In genomic region chr12:122423258-122424165, GRCh38 we compare ENCODE assay signal across 1 cellular context.
A peak's percentile ranks its signal among the peaks of the same experiment; 100 is the strongest.
TF ChIP-seq lines count a peak whose summit lies in the region.

No MANE protein-coding gene starts in this region.

TF ChIP-seq in HepG2, 621 proteins besides CTCF, POLR2A, EP300 and RAD21 (continued from another document and continues in another):
- TF ChIP-seq GPN1 (CRISPR knock-in tag; IDR thresholded peaks at IDR 0.05; ENCODE audit: borderline replicate concordance) (no peak), SRF (IDR thresholded peaks at IDR 0.05; ENCODE audit: low read depth, low read length) (no peak), SIN3B (IDR thresholded peaks at IDR 0.05; ENCODE audit: low read length) (no peak), MTA1 (CRISPR knock-in tag; IDR thresholded peaks at IDR 0.05; ENCODE audit: borderline replicate concordance) (no peak), ZNF580 (CRISPR knock-in tag; IDR thresholded peaks at IDR 0.05; ENCODE audit: borderline replicate concordance, low read depth) (no peak), MAFK (conservative IDR thresholded peaks at IDR 0.05 in 1 of 2, IDR thresholded peaks at IDR 0.05 in 1 of 2; ENCODE audit: low read length in 2 of 2) (no peak), ATF5 (CRISPR knock-in tag; IDR thresholded peaks at IDR 0.05; ENCODE audit: low read depth) (0 out of 2 replicates have a peak, but pooled peaks have one; percentile 31), GATAD2A (CRISPR knock-in tag; IDR thresholded peaks at IDR 0.05) (peak; percentile 51; the same call in 1 of the 2 replicates), ZNF614 (CRISPR knock-in tag; IDR thresholded peaks at IDR 0.05; ENCODE audit: borderline replicate concordance) (no peak), NKX3-1 (CRISPR knock-in tag; IDR thresholded peaks at IDR 0.05) (no peak), HOXA3 (CRISPR knock-in tag; IDR thresholded peaks at IDR 0.05) (no peak; the same call in 1 of the 2 replicates), ATM (IDR thresholded peaks at IDR 0.05; ENCODE audit: borderline replicate concordance) (no peak), NR2F6 (IDR thresholded peaks at IDR 0.05) (peak; percentile 86), NR2F6 (CRISPR knock-in tag; IDR thresholded peaks at IDR 0.05) (peak; percentile 77), ATF3 (CRISPR knock-in tag; IDR thresholded peaks at IDR 0.05) (no peak), WIZ (CRISPR knock-in tag; IDR thresholded peaks at IDR 0.05) (no peak), KLF16 (CRISPR knock-in tag; IDR thresholded peaks at IDR 0.05) (no peak), SNAI1 (CRISPR knock-in tag; IDR thresholded peaks at IDR 0.05; ENCODE audit: borderline replicate concordance) (no peak), NAIF1 (CRISPR knock-in tag; IDR thresholded peaks at IDR 0.05; ENCODE audit: borderline replicate concordance) (no peak), FOXK1 (CRISPR knock-in tag; IDR thresholded peaks at IDR 0.05; ENCODE audit: borderline replicate concordance, low read depth) (no peak), ZSCAN22 (CRISPR knock-in tag; IDR thresholded peaks at IDR 0.05) (no peak), HOXA7 (CRISPR knock-in tag; IDR thresholded peaks at IDR 0.05) (no peak), PBX3 (CRISPR knock-in tag; IDR thresholded peaks at IDR 0.05; ENCODE audit: borderline replicate concordance) (no peak), GATAD1 (CRISPR knock-in tag; IDR thresholded peaks at IDR 0.05) (no peak), ZNF883 (CRISPR knock-in tag; IDR thresholded peaks at IDR 0.05; ENCODE audit: not compliant biosample characterization) (no peak), MLX (CRISPR knock-in tag; IDR thresholded peaks at IDR 0.05) (no peak), REST (IDR thresholded peaks at IDR 0.05; ENCODE audit: borderline replicate concordance in 1 of 2, low read depth in 1 of 2, low read length in 2 of 2) (no peak), ZBTB40 (IDR thresholded peaks at IDR 0.05) (no peak), ZBTB40 (CRISPR knock-in tag; IDR thresholded peaks at IDR 0.05) (no peak), MIXL1 (CRISPR knock-in tag; IDR thresholded peaks at IDR 0.05) (peak; percentile 64; the same call in 1 of the 2 replicates), BCL6 (CRISPR knock-in tag; IDR thresholded peaks at IDR 0.05) (peak; percentile 94), ZNF556 (CRISPR knock-in tag; IDR thresholded peaks at IDR 0.05; ENCODE audit: borderline replicate concordance) (no peak), ZNF354B (CRISPR knock-in tag; IDR thresholded peaks at IDR 0.05) (no peak)
- TF ChIP-seq, protein P1, sequence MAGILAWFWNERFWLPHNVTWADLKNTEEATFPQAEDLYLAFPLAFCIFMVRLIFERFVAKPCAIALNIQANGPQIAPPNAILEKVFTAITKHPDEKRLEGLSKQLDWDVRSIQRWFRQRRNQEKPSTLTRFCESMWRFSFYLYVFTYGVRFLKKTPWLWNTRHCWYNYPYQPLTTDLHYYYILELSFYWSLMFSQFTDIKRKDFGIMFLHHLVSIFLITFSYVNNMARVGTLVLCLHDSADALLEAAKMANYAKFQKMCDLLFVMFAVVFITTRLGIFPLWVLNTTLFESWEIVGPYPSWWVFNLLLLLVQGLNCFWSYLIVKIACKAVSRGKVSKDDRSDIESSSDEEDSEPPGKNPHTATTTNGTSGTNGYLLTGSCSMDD (CRISPR knock-in tag; IDR thresholded peaks at IDR 0.05) = no peak
- TF ChIP-seq, protein P2, sequence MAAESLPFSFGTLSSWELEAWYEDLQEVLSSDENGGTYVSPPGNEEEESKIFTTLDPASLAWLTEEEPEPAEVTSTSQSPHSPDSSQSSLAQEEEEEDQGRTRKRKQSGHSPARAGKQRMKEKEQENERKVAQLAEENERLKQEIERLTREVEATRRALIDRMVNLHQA (CRISPR knock-in tag; IDR thresholded peaks at IDR 0.05) = no peak
- TF ChIP-seq, protein P3, sequence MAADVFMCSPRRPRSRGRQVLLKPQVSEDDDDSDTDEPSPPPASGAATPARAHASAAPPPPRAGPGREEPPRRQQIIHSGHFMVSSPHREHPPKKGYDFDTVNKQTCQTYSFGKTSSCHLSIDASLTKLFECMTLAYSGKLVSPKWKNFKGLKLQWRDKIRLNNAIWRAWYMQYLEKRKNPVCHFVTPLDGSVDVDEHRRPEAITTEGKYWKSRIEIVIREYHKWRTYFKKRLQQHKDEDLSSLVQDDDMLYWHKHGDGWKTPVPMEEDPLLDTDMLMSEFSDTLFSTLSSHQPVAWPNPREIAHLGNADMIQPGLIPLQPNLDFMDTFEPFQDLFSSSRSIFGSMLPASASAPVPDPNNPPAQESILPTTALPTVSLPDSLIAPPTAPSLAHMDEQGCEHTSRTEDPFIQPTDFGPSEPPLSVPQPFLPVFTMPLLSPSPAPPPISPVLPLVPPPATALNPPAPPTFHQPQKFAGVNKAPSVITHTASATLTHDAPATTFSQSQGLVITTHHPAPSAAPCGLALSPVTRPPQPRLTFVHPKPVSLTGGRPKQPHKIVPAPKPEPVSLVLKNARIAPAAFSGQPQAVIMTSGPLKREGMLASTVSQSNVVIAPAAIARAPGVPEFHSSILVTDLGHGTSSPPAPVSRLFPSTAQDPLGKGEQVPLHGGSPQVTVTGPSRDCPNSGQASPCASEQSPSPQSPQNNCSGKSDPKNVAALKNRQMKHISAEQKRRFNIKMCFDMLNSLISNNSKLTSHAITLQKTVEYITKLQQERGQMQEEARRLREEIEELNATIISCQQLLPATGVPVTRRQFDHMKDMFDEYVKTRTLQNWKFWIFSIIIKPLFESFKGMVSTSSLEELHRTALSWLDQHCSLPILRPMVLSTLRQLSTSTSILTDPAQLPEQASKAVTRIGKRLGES (CRISPR knock-in tag; IDR thresholded peaks at IDR 0.05; ENCODE audit: borderline replicate concordance) = no peak
- TF ChIP-seq, protein P4, sequence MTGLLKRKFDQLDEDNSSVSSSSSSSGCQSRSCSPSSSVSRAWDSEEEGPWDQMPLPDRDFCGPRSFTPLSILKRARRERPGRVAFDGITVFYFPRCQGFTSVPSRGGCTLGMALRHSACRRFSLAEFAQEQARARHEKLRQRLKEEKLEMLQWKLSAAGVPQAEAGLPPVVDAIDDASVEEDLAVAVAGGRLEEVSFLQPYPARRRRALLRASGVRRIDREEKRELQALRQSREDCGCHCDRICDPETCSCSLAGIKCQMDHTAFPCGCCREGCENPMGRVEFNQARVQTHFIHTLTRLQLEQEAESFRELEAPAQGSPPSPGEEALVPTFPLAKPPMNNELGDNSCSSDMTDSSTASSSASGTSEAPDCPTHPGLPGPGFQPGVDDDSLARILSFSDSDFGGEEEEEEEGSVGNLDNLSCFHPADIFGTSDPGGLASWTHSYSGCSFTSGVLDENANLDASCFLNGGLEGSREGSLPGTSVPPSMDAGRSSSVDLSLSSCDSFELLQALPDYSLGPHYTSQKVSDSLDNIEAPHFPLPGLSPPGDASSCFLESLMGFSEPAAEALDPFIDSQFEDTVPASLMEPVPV (CRISPR knock-in tag; IDR thresholded peaks at IDR 0.05) = no peak
